1 cellular context compared by ENCODE assay signal in genomic region chr7:113099284-113099919, GRCh38.
TF ChIP-seq lines count a peak whose summit lies in the region.

No MANE protein-coding gene starts in this region.

TF ChIP-seq in IMR-90, 13 proteins besides CTCF, POLR2A, EP300 and RAD21:
- TF ChIP-seq USF2 (IDR thresholded peaks at IDR 0.05; ENCODE audit: low read depth, low read length) = no peak
- TF ChIP-seq ELK1 (IDR thresholded peaks at IDR 0.05; ENCODE audit: borderline replicate concordance, low read depth, low read length) = no peak
- TF ChIP-seq CHD1 (IDR thresholded peaks at IDR 0.05; ENCODE audit: low read depth, low read length) = no peak
- TF ChIP-seq NFE2L2 (IDR thresholded peaks at IDR 0.05; ENCODE audit: low read depth, low read length) = no peak
- TF ChIP-seq MXI1 (IDR thresholded peaks at IDR 0.05; ENCODE audit: borderline replicate concordance, low read depth, low read length) = no peak
- TF ChIP-seq MAZ (IDR thresholded peaks at IDR 0.05; ENCODE audit: borderline replicate concordance, low read depth, low read length) = no peak
- TF ChIP-seq MAFK (IDR thresholded peaks at IDR 0.05; ENCODE audit: low read depth, low read length) = no peak
- no peak for TF ChIP-seq RCOR1 (IDR thresholded peaks at IDR 0.05; ENCODE audit: insufficient replicate concordance, low read length)
- no peak for TF ChIP-seq SMC3 (IDR thresholded peaks at IDR 0.05; ENCODE audit: low read depth, low read length)
- no peak for TF ChIP-seq FOS (IDR thresholded peaks at IDR 0.05; ENCODE audit: low read depth, low read length)
- no peak for TF ChIP-seq RFX5 (IDR thresholded peaks at IDR 0.05; ENCODE audit: low read depth, low read length)
- TF ChIP-seq BHLHE40 (IDR thresholded peaks at IDR 0.05; ENCODE audit: low read depth, low read length) = no peak
- TF ChIP-seq CEBPB (IDR thresholded peaks at IDR 0.05; ENCODE audit: low read depth, low read length) = no peak
